ENCODE assay signal across 8 cellular contexts in the genomic region with DNA sequence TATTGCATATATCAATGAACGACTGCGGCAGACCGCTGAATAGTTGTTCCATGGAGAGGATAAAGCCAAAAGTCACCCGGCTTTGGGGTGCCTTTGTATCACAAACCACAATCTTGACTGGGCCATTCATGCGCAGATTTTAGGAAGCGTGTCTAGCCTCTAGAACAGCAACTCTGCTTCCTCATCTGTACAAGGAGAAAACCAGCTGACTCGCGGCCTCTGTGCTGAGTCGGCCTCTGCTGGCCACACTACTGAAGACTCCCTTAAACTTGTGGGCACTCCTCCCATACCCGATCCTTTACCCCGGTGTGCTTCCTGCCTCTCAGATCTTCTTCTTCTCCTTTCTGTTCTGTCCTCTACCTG. TPM values are rescaled to one million over a fixed set of nuclear protein-coding genes. Genes with fewer than 3 reads are reported as not detected.
DNase-seq lines count a peak whose midpoint lies in the region; ATAC-seq and TF ChIP-seq lines count a peak whose summit lies in the region.

No MANE protein-coding gene starts in this region.

- ATAC-seq in HG02970 (IDR thresholded peaks at IDR 0.05; ENCODE audit: low FRiP score, unreplicated experiment): peak; percentile 32
- peak; percentile 76 for ATAC-seq in left lobe of liver
- ATAC-seq in stimulated activated effector memory CD8-positive, alpha-beta T cell treated with anti-CD3 and anti-CD28 coated beads, Interleukin-12 subunit alpha, Interleukin-12 subunit beta, amount 100 ng/mL, for 72 hours: peak; percentile 44

- peaks cover 41% of the 10 kb centered on the region for H3K4me1 Mint-ChIP-seq in stimulated activated effector memory CD8-positive, alpha-beta T cell treated with anti-CD3 and anti-CD28 coated beads, Interleukin-12 subunit alpha, Interleukin-12 subunit beta, amount 100 ng/mL, for 72 hours

- H3K79me2 ChIP-seq in SU-DHL-6 (ENCODE audit: insufficient read depth, low read length): no peaks in the 10 kb centered on the region

- H3K9me2 ChIP-seq in SU-DHL-6 (replicated peaks; ENCODE audit: insufficient read depth, low read length): no peaks in the 10 kb centered on the region

- peak overlapping the region; percentile 49 for H3K4me2 ChIP-seq in SU-DHL-6 (ENCODE audit: low read depth, low read length, poor library complexity, severe bottlenecking)

- no peak overlapping the region for H3K9ac ChIP-seq in SU-DHL-6 (ENCODE audit: low read length)

- DNase-seq in NCI-H748 (lab: John Stamatoyannopoulos, UW; ENCODE audit: unreplicated experiment) (peak; percentile 4), NCI-H748 treated with DMSO at 0.1 percent for 48 hours (lab: John Stamatoyannopoulos, UW) (no peak), left lobe of liver (ENCODE audit: low spot score) (peak; percentile 50), glomerular visceral epithelial cell (ENCODE audit: extremely low spot score) (no peak)
- peak; percentile 73 for DNase-seq in central memory CD4-positive, alpha-beta T cell
- DNase-seq in stimulated activated effector memory CD8-positive, alpha-beta T cell treated with anti-CD3 and anti-CD28 coated beads, Interleukin-12 subunit alpha, Interleukin-12 subunit beta, amount 100 ng/mL, for 72 hours (ENCODE audit: low spot score in 2 of 2): no peak

- H3K4me3 ChIP-seq in SU-DHL-6 (ENCODE audit: insufficient read depth, low read length, poor library complexity, severe bottlenecking): no peak overlapping the region

- H4K20me1 ChIP-seq in SU-DHL-6 (ENCODE audit: low read depth, low read length): no peaks in the 10 kb centered on the region

- TF ChIP-seq CTCF in SU-DHL-6 (IDR thresholded peaks at IDR 0.05; ENCODE audit: insufficient read depth, low read length, poor library complexity, severe bottlenecking): no peak

- peaks cover 7% of the 10 kb centered on the region for H3K9me3 Mint-ChIP-seq in stimulated activated effector memory CD8-positive, alpha-beta T cell treated with anti-CD3 and anti-CD28 coated beads, Interleukin-12 subunit alpha, Interleukin-12 subunit beta, amount 100 ng/mL, for 72 hours

- H3K4me3 Mint-ChIP-seq in stimulated activated effector memory CD8-positive, alpha-beta T cell treated with anti-CD3 and anti-CD28 coated beads, Interleukin-12 subunit alpha, Interleukin-12 subunit beta, amount 100 ng/mL, for 72 hours: peak overlapping the region; percentile 63

- peak overlapping the region; percentile 95 for H3K27ac Mint-ChIP-seq in stimulated activated effector memory CD8-positive, alpha-beta T cell treated with anti-CD3 and anti-CD28 coated beads, Interleukin-12 subunit alpha, Interleukin-12 subunit beta, amount 100 ng/mL, for 72 hours

- H3K36me3 Mint-ChIP-seq in stimulated activated effector memory CD8-positive, alpha-beta T cell treated with anti-CD3 and anti-CD28 coated beads, Interleukin-12 subunit alpha, Interleukin-12 subunit beta, amount 100 ng/mL, for 72 hours: peaks cover 23% of the 10 kb centered on the region

- no peaks in the 10 kb centered on the region for H3K9me3 ChIP-seq in SU-DHL-6 (ENCODE audit: insufficient read depth, low read length)

- no peaks in the 10 kb centered on the region for H3K36me3 ChIP-seq in SU-DHL-6 (ENCODE audit: low read length)

- H3K27ac ChIP-seq in SU-DHL-6 (ENCODE audit: low read depth, low read length): no peak overlapping the region

- H2AFZ ChIP-seq in SU-DHL-6 (ENCODE audit: low read depth, low read length, severe bottlenecking): peak overlapping the region; percentile 73

- no peaks in the 10 kb centered on the region; the same call in 1 of the 2 replicates for H3F3A ChIP-seq in SU-DHL-6 (ENCODE audit: insufficient read depth)

- no peaks in the 10 kb centered on the region for H3K27me3 ChIP-seq in SU-DHL-6 (ENCODE audit: low read length)

RNA-seq across cellular contexts. Expression of gene DLEC1, which starts 0.9 kb away (rescaled TPM):
- total RNA-seq in left lobe of liver: 0.05 TPM

RNA-seq across cellular contexts. Expression of gene PLCD1, which starts 10.4 kb away (rescaled TPM):
- 11.3 TPM for total RNA-seq in left lobe of liver

RNA-seq across cellular contexts. Expression of gene VILL, which starts 49.3 kb away (rescaled TPM):
- 0.48 TPM for total RNA-seq in left lobe of liver

Comparison
In these comparisons a context has a peak if more than half of its experiments do, and no peak if none do; other contexts are left out.
1. DNase-seq: peak in NCI-H748 (single experiment), central memory CD4-positive, alpha-beta T cell (single experiment) and left lobe of liver (single experiment); none in NCI-H748 treated with DMSO at 0.1 percent for 48 hours (single experiment), stimulated activated effector memory CD8-positive, alpha-beta T cell treated with anti-CD3 and anti-CD28 coated beads, Interleukin-12 subunit alpha, Interleukin-12 subunit beta, amount 100 ng/mL, for 72 hours (0 of 2) and glomerular visceral epithelial cell (single experiment).
2. Peak in every context shown above with its lines, with median percentiles within 50 percentile points of each other: ATAC-seq.